9 cellular contexts compared by ENCODE assay signal in the genomic region with DNA sequence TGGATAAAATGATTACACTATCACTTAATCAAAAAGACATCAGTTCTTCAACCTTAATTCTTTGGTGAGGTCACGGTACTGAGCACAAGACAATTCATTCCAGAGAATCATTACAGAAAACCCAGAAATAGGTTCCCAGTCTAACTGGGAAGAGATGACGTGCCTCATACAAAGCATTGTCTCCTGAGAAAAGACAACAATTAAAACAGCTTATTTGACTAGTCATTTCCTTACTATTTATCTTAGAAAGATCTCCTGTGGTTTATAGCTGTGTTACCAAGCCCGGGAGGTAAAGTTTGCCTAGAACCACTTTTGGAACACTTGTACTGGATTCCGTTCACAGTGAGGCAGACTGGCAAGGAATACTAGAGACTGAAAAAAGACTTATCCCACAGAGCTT. TPM values are rescaled to one million over a fixed set of nuclear protein-coding genes. Genes with fewer than 3 reads are reported as not detected.
DNase-seq lines count a peak whose midpoint lies in the region; TF ChIP-seq lines count a peak whose summit lies in the region.
"Had no signal": no experiment of that assay in that cellular context is flagged by ENCODE, and none has a peak within 500 bp of the region (broad histone marks: within the 10 kb centered on the region; RNA-seq: fewer than 3 reads in every experiment).

No MANE protein-coding gene starts in this region.

- H3K27ac ChIP-seq in brain microvascular endothelial cell, result peak overlapping the region; percentile 95
- H3K27ac ChIP-seq in muscle layer of duodenum (ENCODE audit: low read length), result peak overlapping the region; percentile 60

- H3K36me3 ChIP-seq in brain microvascular endothelial cell (replicated peaks), result no peaks in the 10 kb centered on the region
- H3K36me3 ChIP-seq in muscle layer of duodenum (ENCODE audit: control insufficient read depth in 1 of 2, insufficient read depth in 2 of 2, low read length in 2 of 2), result peaks cover 0 to 11% of the 10 kb centered on the region in 2 donors

- in situ Hi-C loops in brain microvascular endothelial cell (cut with HindIII; ENCODE audit: low pct_ligation_motif_present, low sequenced_read_pairs), result no loop called here

- H3K4me3 ChIP-seq in AG09309 (ENCODE audit: control insufficient read depth, low read depth, low read length) (no peak overlapping the region), brain microvascular endothelial cell (ENCODE audit: low read depth, low read length) (no peak overlapping the region), muscle layer of duodenum (ENCODE audit: low read depth in 1 of 2, low read length in 2 of 2) (peak overlapping the region in 1 of 2 donors; percentile 7)

- H3K27me3 ChIP-seq in brain microvascular endothelial cell (replicated peaks) (no peaks in the 10 kb centered on the region), muscle layer of duodenum (ENCODE audit: low read depth, low read length) (no peaks in the 10 kb centered on the region)

- H3K27me3 Mint-ChIP-seq in IgD-negative memory B cell, result no peaks in the 10 kb centered on the region

- H3K9me3 Mint-ChIP-seq in IgD-negative memory B cell, result no peaks in the 10 kb centered on the region

- peaks cover 9 to 38% of the 10 kb centered on the region in 2 donors for H3K4me1 ChIP-seq in muscle layer of duodenum (ENCODE audit: control insufficient read depth in 1 of 2, insufficient read depth in 2 of 2, low read length in 2 of 2)

- no peaks in the 10 kb centered on the region for H3K36me3 Mint-ChIP-seq in IgD-negative memory B cell

- H3K27ac Mint-ChIP-seq in IgD-negative memory B cell, result peak overlapping the region; percentile 38 to 87 (median 71)

- peak; percentile 78 for DNase-seq in AG09309 (ENCODE audit: low read depth)
- peak; percentile 78 for DNase-seq in brain microvascular endothelial cell
- DNase-seq in NCI-H774 (lab: John Stamatoyannopoulos, UW), result no peak
- DNase-seq in NK-92 (lab: John Stamatoyannopoulos, UW; ENCODE audit: unreplicated experiment), result no peak
- DNase-seq in epidermal melanocyte (ENCODE audit: insufficient read length, low spot score), result no peak
- DNase-seq in DMS153 treated with DMSO at 0.1 percent for 48 hours (lab: John Stamatoyannopoulos, UW; ENCODE audit: unreplicated experiment), result no peak
- DNase-seq: NCI-H446 had no signal

- H3K9me3 ChIP-seq in muscle layer of duodenum (ENCODE audit: control insufficient read depth in 1 of 2, low read length in 2 of 2), result no peaks in the 10 kb centered on the region

- TF ChIP-seq CTCF in AG09309 (IDR thresholded peaks at IDR 0.05; ENCODE audit: control insufficient read depth, insufficient read depth, low read depth, low read length, missing control alignments), result no peak
- no peak for TF ChIP-seq CTCF in brain microvascular endothelial cell (IDR thresholded peaks at IDR 0.05; ENCODE audit: low read depth, low read length, missing control alignments)

- H3K4me1 Mint-ChIP-seq in IgD-negative memory B cell, result peaks cover 44 to 51% (median 50%) of the 10 kb centered on the region in 3 donors

- H3K4me3 Mint-ChIP-seq in IgD-negative memory B cell, result peak overlapping the region in 3 of 4 donors; percentile 69 to 87 (median 71)

RNA-seq across cellular contexts. Expression of gene PHF12, which starts 5.1 kb away (rescaled TPM):
- polyA plus RNA-seq in IgD-negative memory B cell, result 11.6 TPM

RNA-seq across cellular contexts. Expression of gene DHRS13, which starts 43.4 kb away (rescaled TPM):
- polyA plus RNA-seq in IgD-negative memory B cell, result 17.1 TPM

RNA-seq across cellular contexts. Expression of gene FLOT2, which starts 48.7 kb away (rescaled TPM):
- polyA plus RNA-seq in IgD-negative memory B cell, result 400 TPM

RNA-seq across cellular contexts. Expression of gene SEZ6, which starts 59.6 kb away (rescaled TPM):
- 1.3 TPM for polyA plus RNA-seq in IgD-negative memory B cell

Comparison
In these comparisons a context has a peak if more than half of its experiments do, and no peak if none do; other contexts are left out.
1. DNase-seq: peak in AG09309 (single experiment) and brain microvascular endothelial cell (single experiment); none in NCI-H774 (single experiment), NK-92 (single experiment), epidermal melanocyte (single experiment) and DMS153 treated with DMSO at 0.1 percent for 48 hours (single experiment).